29 cellular contexts compared by ENCODE assay signal in the genomic region with DNA sequence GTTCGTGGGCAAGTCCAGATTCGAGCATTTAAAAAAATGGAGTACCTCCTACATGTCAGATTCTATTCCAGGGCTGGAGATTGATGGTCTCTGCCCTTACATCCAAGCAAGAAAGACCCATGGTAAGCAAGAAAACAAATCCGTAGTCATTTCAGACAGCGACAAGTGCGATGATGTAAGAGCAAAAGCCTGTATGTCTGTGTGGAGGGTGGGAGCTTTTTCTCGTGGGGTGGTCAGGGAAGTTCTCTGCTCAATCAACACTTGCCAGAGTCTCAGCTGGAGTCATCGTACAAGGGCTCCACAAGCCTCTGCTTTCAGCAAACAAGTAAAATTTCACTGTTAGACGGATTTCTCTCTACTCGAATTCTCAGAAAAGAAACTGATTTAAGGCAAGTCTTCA.
"Had no signal": no experiment of that assay in that cellular context is flagged by ENCODE, and none has a peak within 500 bp of the region (broad histone marks: within the 10 kb centered on the region; RNA-seq: fewer than 3 reads in every experiment).

No MANE protein-coding gene starts in this region.

- ATAC-seq: activated T-cell treated with anti-CD3 and anti-CD28 coated beads, Interleukin-2, amount 50 U/mL, for 4 hours; activated T-helper 17 cell treated with anti-CD3 and anti-CD28 coated beads, Interleukin-2, amount 50 U/mL, for 72 hours; Panc1; Right ventricle myocardium inferior had no signal

- FAIRE-seq: astrocyte had no signal

- H3K27ac Mint-ChIP-seq: activated CD4-positive, alpha-beta memory T cell treated with anti-CD3 and anti-CD28 coated beads for 36 hours; activated CD4-positive, alpha-beta T cell treated with anti-CD3 and anti-CD28 coated beads, Interleukin-2, amount 10 ng/mL, durations not matched to agents 7 days and 5 days; activated naive CD4-positive, alpha-beta T cell treated with anti-CD3 and anti-CD28 coated beads for 36 hours; activated naive CD8-positive, alpha-beta T cell; activated T-helper 17 cell treated with anti-CD3 and anti-CD28 coated beads, Interleukin-2, amount 50 U/mL, for 72 hours had no signal

- H3K9me3 Mint-ChIP-seq: activated CD4-positive, alpha-beta memory T cell treated with anti-CD3 and anti-CD28 coated beads for 36 hours; activated CD4-positive, alpha-beta T cell treated with anti-CD3 and anti-CD28 coated beads, Interleukin-2, amount 10 ng/mL, durations not matched to agents 7 days and 5 days; activated T-cell treated with anti-CD3 and anti-CD28 coated beads, Interleukin-2, amount 50 U/mL, for 4 hours; activated T-helper 17 cell treated with anti-CD3 and anti-CD28 coated beads, Interleukin-2, amount 50 U/mL, for 72 hours had no signal

- H3K4me3 Mint-ChIP-seq: activated CD4-positive, alpha-beta memory T cell treated with anti-CD3 and anti-CD28 coated beads for 36 hours; activated CD4-positive, alpha-beta T cell treated with anti-CD3 and anti-CD28 coated beads, Interleukin-2, amount 10 ng/mL, durations not matched to agents 7 days and 5 days; activated naive CD4-positive, alpha-beta T cell treated with anti-CD3 and anti-CD28 coated beads for 36 hours; activated naive CD8-positive, alpha-beta T cell; activated T-cell treated with anti-CD3 and anti-CD28 coated beads, Interleukin-2, amount 50 U/mL, for 4 hours; activated T-helper 17 cell treated with anti-CD3 and anti-CD28 coated beads, Interleukin-2, amount 50 U/mL, for 72 hours had no signal

- H3K27me3 Mint-ChIP-seq: activated CD4-positive, alpha-beta T cell treated with anti-CD3 and anti-CD28 coated beads, Interleukin-2, amount 10 ng/mL, durations not matched to agents 7 days and 5 days; activated naive CD8-positive, alpha-beta T cell; activated T-helper 17 cell treated with anti-CD3 and anti-CD28 coated beads, Interleukin-2, amount 50 U/mL, for 72 hours had no signal

- H3K4me3 ChIP-seq: cardiac muscle cell, MG63, SK-N-MC had no signal

- H3K4me1 Mint-ChIP-seq: activated CD4-positive, alpha-beta T cell treated with anti-CD3 and anti-CD28 coated beads, Interleukin-2, amount 10 ng/mL, durations not matched to agents 7 days and 5 days; activated T-helper 17 cell treated with anti-CD3 and anti-CD28 coated beads, Interleukin-2, amount 50 U/mL, for 72 hours had no signal

- H3K36me3 ChIP-seq: brain microvascular endothelial cell, cardiac muscle cell, MG63 had no signal

- DNase-seq: activated CD4-positive, alpha-beta memory T cell treated with anti-CD3 and anti-CD28 coated beads for 36 hours; activated CD4-positive, alpha-beta T cell treated with anti-CD3 and anti-CD28 coated beads, Interleukin-2, amount 10 ng/mL, durations not matched to agents 7 days and 5 days; activated CD4-positive, CD25-positive, alpha-beta regulatory T cell; activated CD8-positive, alpha-beta memory T cell treated with anti-CD3 and anti-CD28 coated beads for 24 hours; activated gamma-delta T cell; activated naive CD4-positive, alpha-beta T cell treated with anti-CD3 and anti-CD28 coated beads for 36 hours; activated T-cell treated with anti-CD3 and anti-CD28 coated beads, Interleukin-2, amount 50 U/mL, for 4 hours; amygdala; brain microvascular endothelial cell; MG63; NCI-H1105; NCI-H1436; NCI-H2029; NCI-H2107; NCI-H345; NCI-H510A; NCI-H526 treated with DMSO at 0.1 percent for 48 hours; NK-92 treated with Interleukin-12 subunit alpha and Interleukin-12 subunit beta, amount 100 ng/mL, for 24 hours; OCI-M1; T-helper 1 cell had no signal

- H3K36me3 Mint-ChIP-seq: activated CD4-positive, alpha-beta memory T cell treated with anti-CD3 and anti-CD28 coated beads for 36 hours; activated naive CD8-positive, alpha-beta T cell had no signal

- H3K9me3 ChIP-seq: MG63 had no signal

- H3K27ac ChIP-seq: brain microvascular endothelial cell, cardiac muscle cell, KMS-11, SK-N-MC, VCaP had no signal
